ENCODE assay signal across 1 cellular context in genomic region chr5:24633705-24634325, GRCh38.
TF ChIP-seq lines count a peak whose summit lies in the region.

No MANE protein-coding gene starts in this region.

TF ChIP-seq in liver, 16 proteins besides CTCF, POLR2A, EP300 and RAD21 (continued from another document):
- no peak for TF ChIP-seq ZBTB33 (IDR thresholded peaks at IDR 0.05)
- TF ChIP-seq FOXA2 (IDR thresholded peaks at IDR 0.05): no peak
- TF ChIP-seq NR2F2 (IDR thresholded peaks at IDR 0.05): no peak
